23 cellular contexts compared by ENCODE assay signal in genomic region chr1:220652995-220653394, GRCh38. TPM values are rescaled to one million over a fixed set of nuclear protein-coding genes. Genes with fewer than 3 reads are reported as not detected.
A peak's percentile ranks its signal among the peaks of the same experiment; 100 is the strongest.
DNase-seq lines count a peak whose midpoint lies in the region; ATAC-seq and TF ChIP-seq lines count a peak whose summit lies in the region.
"Had no signal": no experiment of that assay in that cellular context is flagged by ENCODE, and none has a peak within 500 bp of the region (broad histone marks: within the 10 kb centered on the region; RNA-seq: fewer than 3 reads in every experiment).

No MANE protein-coding gene starts in this region.

- peak; percentile 92 for DNase-seq in DMS 273 treated with DMSO at 0.1 percent for 48 hours (lab: John Stamatoyannopoulos, UW)
- peak; percentile 74 for DNase-seq in NCI-H446 treated with DMSO at 0.1 percent for 48 hours (lab: John Stamatoyannopoulos, UW)
- DNase-seq in cerebellar cortex (ENCODE audit: low spot score), result peak; percentile 47
- DNase-seq in activated T-cell treated with anti-CD3 and anti-CD28 coated beads, Interleukin-2, amount 50 U/mL, for 48 hours, result no peak
- no peak for DNase-seq in Caco-2
- DNase-seq: CD4-positive, alpha-beta T cell; COR-L47; EL; H7; HFFc6; KBM-7; MM.1S; NCI-H1048; NCI-H1417 treated with DMSO at 0.1 percent for 48 hours; NCI-H1930; Peyer's patch; T1000 had no signal

- POLR2A ChIA-PET in Caco-2 (lab: Charles Lee), result no interaction called here

- H3K27ac Mint-ChIP-seq in Caco-2 (ENCODE audit: unreplicated experiment), result no peak overlapping the region
- H3K27ac Mint-ChIP-seq: CD4-positive, alpha-beta T cell; HFFc6; T-helper 1 cell treated with Interleukin-12 subunit alpha and Interleukin-12 subunit beta and Interleukin-4 antibody, amounts not matched to agents 30 μg/mL and 1 μg/mL, for 36 hours had no signal

- H3K4me1 Mint-ChIP-seq in Caco-2 (ENCODE audit: low read depth, unreplicated experiment), result no peaks in the 10 kb centered on the region

- no TSS peak for BruUV-seq in Caco-2 (replicated peaks; lab: Mats Ljungman, UMichigan)

- no peak for TF ChIP-seq CTCF in Caco-2 (IDR thresholded peaks at IDR 0.05; ENCODE audit: insufficient read depth in 1 of 2, low read depth in 1 of 2, low read length in 1 of 2, severe bottlenecking in 1 of 2, unreplicated experiment in 1 of 2)

- no peaks in the 10 kb centered on the region for H3K4me1 ChIP-seq in Caco-2
- H3K4me1 ChIP-seq: BLaER1, Peyer's patch had no signal

- H3K36me3 ChIP-seq in Caco-2 (ENCODE audit: control insufficient read depth, insufficient read depth, low read length), result no peaks in the 10 kb centered on the region
- H3K36me3 ChIP-seq: Peyer's patch had no signal

- no peaks in the 10 kb centered on the region for H3K36me3 Mint-ChIP-seq in Caco-2 (ENCODE audit: insufficient read depth, unreplicated experiment)

- H3K9me3 ChIP-seq in Caco-2, result no peaks in the 10 kb centered on the region
- H3K9me3 ChIP-seq: BLaER1, Peyer's patch had no signal

- H3K4me3 Mint-ChIP-seq in Caco-2 (ENCODE audit: unreplicated experiment), result no peak overlapping the region
- H3K4me3 Mint-ChIP-seq: CD4-positive, alpha-beta T cell; HFFc6; T-helper 1 cell treated with Interleukin-12 subunit alpha and Interleukin-12 subunit beta and Interleukin-4 antibody, amounts not matched to agents 30 μg/mL and 1 μg/mL, for 36 hours had no signal

- intact Hi-C loops in Caco-2 (cut with micrococcal nuclease; ENCODE audit: unreplicated experiment), result no loop called here

- no peaks in the 10 kb centered on the region for H3K9me3 Mint-ChIP-seq in Caco-2 (ENCODE audit: unreplicated experiment)
- H3K9me3 Mint-ChIP-seq: CD4-positive, alpha-beta T cell; HFFc6; T-helper 1 cell treated with Interleukin-12 subunit alpha and Interleukin-12 subunit beta and Interleukin-4 antibody, amounts not matched to agents 30 μg/mL and 1 μg/mL, for 36 hours had no signal

- CTCF ChIA-PET in Caco-2 (lab: Charles Lee), result no interaction called here

- peaks cover 7% of the 10 kb centered on the region for H3K27me3 Mint-ChIP-seq in Caco-2 (ENCODE audit: insufficient read depth, unreplicated experiment)
- H3K27me3 Mint-ChIP-seq: CD4-positive, alpha-beta T cell had no signal

- no peak overlapping the region for H3K4me3 ChIP-seq in Caco-2 (ENCODE audit: low read depth, low read length)
- H3K4me3 ChIP-seq: BLaER1, Peyer's patch had no signal

- no peaks in the 10 kb centered on the region for H3K27me3 ChIP-seq in Caco-2 (replicated peaks; ENCODE audit: control insufficient read depth, insufficient read depth, low read length)
- H3K27me3 ChIP-seq: BLaER1, Peyer's patch had no signal

- ATAC-seq in GM21381 (IDR thresholded peaks at IDR 0.05; ENCODE audit: unreplicated experiment) (no peak), HG03460 (IDR thresholded peaks at IDR 0.05; ENCODE audit: unreplicated experiment) (no peak)
- ATAC-seq: HepG2, Right ventricle myocardium inferior had no signal

RNA-seq across cellular contexts. Expression of gene C1orf115, which starts 37.2 kb away (rescaled TPM):
- 26.5 and 33.9 TPM in 2 replicates for total RNA-seq in Caco-2 (2022)

Comparison
In these comparisons a context has a peak if more than half of its experiments do, and no peak if none do; other contexts are left out.
1. DNase-seq: peak in DMS 273 treated with DMSO at 0.1 percent for 48 hours (single experiment), NCI-H446 treated with DMSO at 0.1 percent for 48 hours (single experiment) and cerebellar cortex (single experiment); none in activated T-cell treated with anti-CD3 and anti-CD28 coated beads, Interleukin-2, amount 50 U/mL, for 48 hours (0 of 2) and Caco-2 (0 of 2).